ENCODE assay signal across 1 cellular context in genomic region chr11:63996512-63996911, GRCh38.
TF ChIP-seq lines count a peak whose summit lies in the region.

No MANE protein-coding gene starts in this region.

TF ChIP-seq in H1, 55 proteins besides CTCF, POLR2A, EP300 and RAD21:
- no peak for TF ChIP-seq MAX (IDR thresholded peaks at IDR 0.05)
- no peak for TF ChIP-seq FOSL1 (IDR thresholded peaks at IDR 0.05; ENCODE audit: insufficient read depth, low read depth, low read length)
- TF ChIP-seq RNF2 (IDR thresholded peaks at IDR 0.05; ENCODE audit: borderline replicate concordance, low read depth, low read length, missing control alignments, poor library complexity, severe bottlenecking), result no peak
- TF ChIP-seq GTF2F1 (IDR thresholded peaks at IDR 0.05; ENCODE audit: borderline replicate concordance, low read depth, low read length), result no peak
